1 cellular context compared by ENCODE assay signal in genomic region chr9:89482056-89482784, GRCh38.
TF ChIP-seq lines count a peak whose summit lies in the region.

No MANE protein-coding gene starts in this region.

TF ChIP-seq in H1, 55 proteins besides CTCF, POLR2A, EP300 and RAD21 (continued from another document):
- TF ChIP-seq MAX (IDR thresholded peaks at IDR 0.05): no peak
- no peak for TF ChIP-seq SP1 (IDR thresholded peaks at IDR 0.05; ENCODE audit: low read depth, low read length)
- no peak for TF ChIP-seq CHD7 (IDR thresholded peaks at IDR 0.05; ENCODE audit: insufficient replicate concordance, low read length)
- no peak for TF ChIP-seq SIRT6 (IDR thresholded peaks at IDR 0.05; ENCODE audit: low read length)
- no peak for TF ChIP-seq CREB1 (IDR thresholded peaks at IDR 0.05)
- no peak for TF ChIP-seq KDM4A (IDR thresholded peaks at IDR 0.05; ENCODE audit: low read depth, low read length, severe bottlenecking)
- no peak for TF ChIP-seq GTF2F1 (IDR thresholded peaks at IDR 0.05; ENCODE audit: borderline replicate concordance, low read depth, low read length)
- no peak for TF ChIP-seq BRCA1 (IDR thresholded peaks at IDR 0.05; ENCODE audit: low read depth, low read length)
- TF ChIP-seq MAFK (IDR thresholded peaks at IDR 0.05; ENCODE audit: low read depth, low read length): no peak
